20 cellular contexts compared by ENCODE assay signal in the genomic region with DNA sequence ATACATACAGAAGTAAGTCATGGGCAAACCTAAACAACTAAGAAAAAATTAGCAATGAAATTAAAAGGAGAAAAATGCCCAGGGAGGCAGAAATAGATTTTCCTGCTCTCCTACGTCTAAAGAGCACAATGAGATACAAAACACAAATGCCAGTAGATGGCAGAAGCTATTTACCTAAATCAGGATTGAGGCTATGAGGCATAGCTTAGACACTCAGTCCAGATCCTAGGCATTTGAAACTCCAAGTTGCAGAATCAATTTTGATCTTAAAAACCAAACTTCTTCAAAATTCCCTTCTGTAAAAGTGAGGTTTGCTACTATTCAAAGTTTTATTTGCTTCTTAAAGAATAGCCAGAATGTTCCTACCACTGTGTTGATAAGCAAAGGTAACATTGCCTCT.
DNase-seq lines count a peak whose midpoint lies in the region; ATAC-seq, FAIRE-seq and TF ChIP-seq lines count a peak whose summit lies in the region.
"Had no signal": no experiment of that assay in that cellular context is flagged by ENCODE, and none has a peak within 500 bp of the region (broad histone marks: within the 10 kb centered on the region; RNA-seq: fewer than 3 reads in every experiment).

No MANE protein-coding gene starts in this region.

- H4K91ac ChIP-seq in neuronal stem cell (ENCODE audit: low read depth, low read length, poor library complexity): no peak overlapping the region

- H3K79me1 ChIP-seq in neuronal stem cell (ENCODE audit: low read depth, low read length): no peaks in the 10 kb centered on the region

- no peak overlapping the region for H3K14ac ChIP-seq in neuronal stem cell (ENCODE audit: low read length)

- H3K36me3 ChIP-seq in endothelial cell of umbilical vein (ENCODE audit: control insufficient read depth in 2 of 2, extremely low read depth in 1 of 2, insufficient read depth in 2 of 2, low read length in 2 of 2) (no peaks in the 10 kb centered on the region), neuronal stem cell (replicated peaks in 1 of 2; ENCODE audit: control insufficient read depth in 2 of 2, insufficient read depth in 2 of 2, low read length in 2 of 2) (no peaks in the 10 kb centered on the region)
- H3K36me3 ChIP-seq: BLaER1 had no signal

- peaks cover 9% of the 10 kb centered on the region for H3K4me1 Mint-ChIP-seq in osteocyte (ENCODE audit: unreplicated experiment)
- H3K4me1 Mint-ChIP-seq: neural crest cell had no signal

- H3K27me3 ChIP-seq in endothelial cell of umbilical vein (ENCODE audit: control insufficient read depth in 2 of 2, insufficient read depth in 2 of 2, low read length in 2 of 2) (peaks cover 7 to 20% of the 10 kb centered on the region in 2 experiments), neuronal stem cell (ENCODE audit: control insufficient read depth in 3 of 3, insufficient read depth in 3 of 3, low read depth in 1 of 3, low read length in 3 of 3) (no peaks in the 10 kb centered on the region)
- H3K27me3 ChIP-seq: BLaER1 had no signal

- H4K8ac ChIP-seq in neuronal stem cell (ENCODE audit: low read depth, low read length): no peak overlapping the region

- no peak overlapping the region for H2BK15ac ChIP-seq in neuronal stem cell (ENCODE audit: low read length)

- intact Hi-C loops in endothelial cell of umbilical vein (cut with micrococcal nuclease): loop anchor here (2.0 to 10.0 kb wide), 2 partner anchors 94 to 156 kb away; no protein-coding TSS in a partner anchor

- H2BK12ac ChIP-seq in neuronal stem cell (ENCODE audit: low read length): no peak overlapping the region

- peak; percentile 12 for FAIRE-seq in endothelial cell of umbilical vein (lab: Jason Lieb, UNC)
- FAIRE-seq: GM12891 had no signal

- H3K4me3 ChIP-seq in endothelial cell of umbilical vein (replicated peaks in 1 of 3; ENCODE audit: insufficient read depth in 1 of 3, low read depth in 1 of 3, low read length in 3 of 3) (no peak overlapping the region), neuronal stem cell (ENCODE audit: low read length in 2 of 2) (no peak overlapping the region)
- H3K4me3 ChIP-seq: BLaER1 had no signal

- no peaks in the 10 kb centered on the region for H4K20me1 ChIP-seq in endothelial cell of umbilical vein (replicated peaks; ENCODE audit: control insufficient read depth, extremely low read depth, insufficient read depth, low read length)
- H4K20me1 ChIP-seq: BLaER1 had no signal

- H3K79me2 ChIP-seq in endothelial cell of umbilical vein (ENCODE audit: control insufficient read depth, insufficient read depth, low read length): no peaks in the 10 kb centered on the region

- H3K36me3 Mint-ChIP-seq in osteocyte (ENCODE audit: unreplicated experiment): no peaks in the 10 kb centered on the region
- H3K36me3 Mint-ChIP-seq: activated naive CD4-positive, alpha-beta T cell treated with anti-CD3 and anti-CD28 coated beads, Interleukin-2, amount 50 U/mL, for 72 hours had no signal

- CTCF ChIA-PET in RWPE1 (lab: Yijun Ruan, JAX) (interaction anchor here (1.0 to 1.7 kb wide), 2 partner anchors 19 to 23 kb away, joined by 3 to 8 read pairs; no protein-coding TSS in a partner anchor), endothelial cell of umbilical vein (lab: Charles Lee) (interaction anchor here (2.1 to 4.2 kb wide), 2 partner anchors 19 to 155 kb away, joined by 10 to 16 read pairs; no protein-coding TSS in a partner anchor)

- H3K18ac ChIP-seq in neuronal stem cell (ENCODE audit: low read length): no peak overlapping the region

- no peaks in the 10 kb centered on the region for H3K9me1 ChIP-seq in endothelial cell of umbilical vein (replicated peaks; ENCODE audit: control insufficient read depth, extremely low read depth, insufficient read depth, low read length)

- H3K9me3 ChIP-seq in endothelial cell of umbilical vein (replicated peaks; ENCODE audit: control insufficient read depth, insufficient read depth, low read length) (no peaks in the 10 kb centered on the region), neuronal stem cell (replicated peaks in 1 of 2; ENCODE audit: control insufficient read depth in 2 of 2, insufficient read depth in 1 of 2, low read depth in 1 of 2, low read length in 2 of 2) (no peaks in the 10 kb centered on the region)
- H3K9me3 ChIP-seq: BLaER1 had no signal

- H2AK5ac ChIP-seq in neuronal stem cell (ENCODE audit: low read depth, low read length): no peak overlapping the region

- H3K9me3 Mint-ChIP-seq in osteocyte (ENCODE audit: unreplicated experiment): no peaks in the 10 kb centered on the region
- H3K9me3 Mint-ChIP-seq: activated naive CD4-positive, alpha-beta T cell treated with anti-CD3 and anti-CD28 coated beads, Interleukin-2, amount 50 U/mL, for 72 hours; neural crest cell; T-helper 1 cell treated with Interleukin-12 subunit alpha and Interleukin-12 subunit beta and Interleukin-4 antibody, amounts not matched to agents 30 μg/mL and 1 μg/mL, for 36 hours had no signal

- H3K9ac ChIP-seq in endothelial cell of umbilical vein (replicated peaks; ENCODE audit: extremely low read depth, insufficient read depth, low read length) (no peak overlapping the region), neuronal stem cell (ENCODE audit: low read depth, low read length, poor library complexity) (no peak overlapping the region)
- H3K9ac ChIP-seq: BLaER1 had no signal

- no peak for TF ChIP-seq POLR2A in endothelial cell of umbilical vein (IDR thresholded peaks at IDR 0.05; ENCODE audit: low read depth, low read length)

- no peak overlapping the region for H2BK5ac ChIP-seq in neuronal stem cell (ENCODE audit: low read length)

- dilution Hi-C loops in endothelial cell of umbilical vein (cut with MboI; ENCODE audit: extremely low pct_ligation_motif_present, low sequenced_read_pairs): no loop called here

- peaks cover 3% of the 10 kb centered on the region for H3K4me1 ChIP-seq in endothelial cell of umbilical vein (ENCODE audit: control insufficient read depth, extremely low read depth, insufficient read depth, low read length)
- H3K4me1 ChIP-seq in neuronal stem cell (ENCODE audit: control insufficient read depth in 2 of 2, insufficient read depth in 1 of 2, low read depth in 1 of 2, low read length in 2 of 2): no peaks in the 10 kb centered on the region
- H3K4me1 ChIP-seq: BLaER1 had no signal

- POLR2A ChIA-PET in RWPE1 (lab: Yijun Ruan, JAX; ENCODE audit: low non-redundant PET) (no interaction called here), endothelial cell of umbilical vein (lab: Charles Lee) (no interaction called here)

- H3K4ac ChIP-seq in neuronal stem cell (ENCODE audit: low read length): no peak overlapping the region

- DNase-seq in HS-5 (ENCODE audit: low read depth) (peak; percentile 5), RWPE1 (ENCODE audit: low spot score) (peak; percentile 17), endothelial cell of umbilical vein (ENCODE audit: low read depth, low spot score) (no peak), osteocyte (ENCODE audit: extremely low spot score, unreplicated experiment) (no peak), neuronal stem cell (ENCODE audit: low spot score) (no peak), HT-29 (ENCODE audit: low spot score) (no peak)
- DNase-seq: activated CD4-positive, CD25-positive, alpha-beta regulatory T cell; activated T-cell treated with anti-CD3 and anti-CD28 coated beads, Interleukin-2, amount 50 U/mL, for 48 hours; GF-D8; hypothalamus; left cardiac atrium; NCI-H1694 treated with DMSO at 0.1 percent for 48 hours; NCI-H345; stimulated activated CD4-positive, alpha-beta T cell treated with anti-CD3 and anti-CD28 coated beads, Interleukin-12 subunit alpha, Interleukin-12 subunit beta, amount 100 ng/mL, for 4 hours had no signal

- peak; percentile 14; the same call in 1 of the 2 replicates for TF ChIP-seq CTCF in RWPE1 (conservative IDR thresholded peaks at IDR 0.05; ENCODE audit: low read depth)
- TF ChIP-seq CTCF in endothelial cell of umbilical vein (IDR thresholded peaks at IDR 0.05; ENCODE audit: extremely low read depth in 1 of 2, insufficient read depth in 1 of 2, low read depth in 1 of 2, low read length in 2 of 2): no peak
- TF ChIP-seq CTCF in osteocyte (IDR thresholded peaks at IDR 0.05): peak; percentile 64

- H3K4me3 Mint-ChIP-seq in osteocyte (ENCODE audit: unreplicated experiment): no peak overlapping the region
- H3K4me3 Mint-ChIP-seq: neural crest cell; T-helper 1 cell treated with Interleukin-12 subunit alpha and Interleukin-12 subunit beta and Interleukin-4 antibody, amounts not matched to agents 30 μg/mL and 1 μg/mL, for 36 hours had no signal

- no CpG with 5 or more reads among the region's 1 CpG for WGBS in neuronal stem cell (ENCODE audit: extremely low coverage in 2 of 2, insufficient read length in 2 of 2, insufficient replicate concordance in 1 of 2), 2 donors

- H3K4me2 ChIP-seq in endothelial cell of umbilical vein (ENCODE audit: insufficient read depth, low read length) (no peak overlapping the region), neuronal stem cell (ENCODE audit: insufficient read depth, low read length, poor library complexity, severe bottlenecking) (no peak overlapping the region)
- H3K4me2 ChIP-seq: BLaER1 had no signal

- H2AFZ ChIP-seq in endothelial cell of umbilical vein (ENCODE audit: low read depth, low read length) (no peak overlapping the region), neuronal stem cell (ENCODE audit: low read length) (no peak overlapping the region)

- no TSS peak for BruUV-seq in endothelial cell of umbilical vein (replicated peaks; lab: Mats Ljungman, UMichigan)

- peaks cover 2% of the 10 kb centered on the region for H3K27me3 Mint-ChIP-seq in osteocyte (ENCODE audit: unreplicated experiment)

- H3K23ac ChIP-seq in neuronal stem cell (ENCODE audit: low read depth, low read length, poor library complexity): no peak overlapping the region

- H3K27ac ChIP-seq in RWPE1 (no peak overlapping the region), endothelial cell of umbilical vein (ENCODE audit: insufficient read depth, low read depth, low read length) (no peak overlapping the region), neuronal stem cell (replicated peaks; ENCODE audit: low read length) (no peak overlapping the region)
- H3K27ac ChIP-seq: BLaER1 had no signal

- no peak overlapping the region for H3K27ac Mint-ChIP-seq in osteocyte (ENCODE audit: unreplicated experiment)
- H3K27ac Mint-ChIP-seq: activated naive CD4-positive, alpha-beta T cell treated with anti-CD3 and anti-CD28 coated beads, Interleukin-2, amount 50 U/mL, for 72 hours; T-helper 1 cell treated with Interleukin-12 subunit alpha and Interleukin-12 subunit beta and Interleukin-4 antibody, amounts not matched to agents 30 μg/mL and 1 μg/mL, for 36 hours had no signal

- no peak overlapping the region for H2BK120ac ChIP-seq in neuronal stem cell (ENCODE audit: low read depth, low read length)

- ATAC-seq in GM18867 (IDR thresholded peaks at IDR 0.05; ENCODE audit: unreplicated experiment): no peak
- ATAC-seq: activated naive CD4-positive, alpha-beta T cell treated with anti-CD3 and anti-CD28 coated beads, Interleukin-2, amount 50 U/mL, for 72 hours; left cardiac atrium had no signal

TF ChIP-seq in endothelial cell of umbilical vein, 7 proteins besides CTCF, POLR2A, EP300 and RAD21 (continues in another document):
- TF ChIP-seq, protein P1, sequence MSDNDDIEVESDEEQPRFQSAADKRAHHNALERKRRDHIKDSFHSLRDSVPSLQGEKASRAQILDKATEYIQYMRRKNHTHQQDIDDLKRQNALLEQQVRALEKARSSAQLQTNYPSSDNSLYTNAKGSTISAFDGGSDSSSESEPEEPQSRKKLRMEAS (IDR thresholded peaks at IDR 0.05; ENCODE audit: insufficient read depth, insufficient read length): no peak
- no peak for TF ChIP-seq POLR2AphosphoS5 (IDR thresholded peaks at IDR 0.05; ENCODE audit: insufficient read depth, low read depth, low read length)

Comparison
In these comparisons a context has a peak if more than half of its experiments do, and no peak if none do; other contexts are left out.
1. DNase-seq: peak in HS-5 (single experiment) and RWPE1 (single experiment); none in endothelial cell of umbilical vein (single experiment), osteocyte (single experiment), neuronal stem cell (single experiment) and HT-29 (single experiment).
2. CTCF ChIP-seq: peak in RWPE1 (single experiment) and osteocyte (single experiment); none in endothelial cell of umbilical vein (0 of 2).